ENCODE assay signal across 1 cellular context in genomic region chr22:43377486-43377995, GRCh38.
TF ChIP-seq lines count a peak whose summit lies in the region.

No MANE protein-coding gene starts in this region.

TF ChIP-seq in HepG2, 621 proteins besides CTCF, POLR2A, EP300 and RAD21:
- TF ChIP-seq CCAR2 (optimal IDR thresholded peaks at IDR 0.05; ENCODE audit: low read depth, low read length) (no peak), NFYC (CRISPR knock-in tag; IDR thresholded peaks at IDR 0.05) (no peak), RNF2 (conservative IDR thresholded peaks at IDR 0.05; ENCODE audit: low read depth) (no peak), ZNF567 (CRISPR knock-in tag; IDR thresholded peaks at IDR 0.05; ENCODE audit: borderline replicate concordance) (no peak), ZEB1 (IDR thresholded peaks at IDR 0.05; ENCODE audit: insufficient replicate concordance, low read depth) (no peak), ATF3 (CRISPR knock-in tag; IDR thresholded peaks at IDR 0.05) (no peak), ZBTB7A (CRISPR knock-in tag; IDR thresholded peaks at IDR 0.05) (no peak), ZKSCAN1 (IDR thresholded peaks at IDR 0.05; ENCODE audit: low read length) (no peak), ZNF350 (CRISPR knock-in tag; IDR thresholded peaks at IDR 0.05; ENCODE audit: borderline replicate concordance, low read depth) (no peak), ZNF570 (CRISPR knock-in tag; IDR thresholded peaks at IDR 0.05; ENCODE audit: borderline replicate concordance) (no peak), TSC22D2 (CRISPR knock-in tag; IDR thresholded peaks at IDR 0.05; ENCODE audit: borderline replicate concordance) (no peak)
- TF ChIP-seq, protein P1, sequence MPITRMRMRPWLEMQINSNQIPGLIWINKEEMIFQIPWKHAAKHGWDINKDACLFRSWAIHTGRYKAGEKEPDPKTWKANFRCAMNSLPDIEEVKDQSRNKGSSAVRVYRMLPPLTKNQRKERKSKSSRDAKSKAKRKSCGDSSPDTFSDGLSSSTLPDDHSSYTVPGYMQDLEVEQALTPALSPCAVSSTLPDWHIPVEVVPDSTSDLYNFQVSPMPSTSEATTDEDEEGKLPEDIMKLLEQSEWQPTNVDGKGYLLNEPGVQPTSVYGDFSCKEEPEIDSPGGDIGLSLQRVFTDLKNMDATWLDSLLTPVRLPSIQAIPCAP (CRISPR knock-in tag; IDR thresholded peaks at IDR 0.05; ENCODE audit: low read depth): no peak
